ENCODE assay signal across 1 cellular context in genomic region chr13:32829269-32829668, GRCh38.
TF ChIP-seq lines count a peak whose summit lies in the region.

No MANE protein-coding gene starts in this region.

TF ChIP-seq in GM12878, 131 proteins besides CTCF, POLR2A, EP300 and RAD21 (continued from another document):
- TF ChIP-seq PAX5 (IDR thresholded peaks at IDR 0.05; ENCODE audit: borderline replicate concordance, low read depth, low read length) (peak; percentile 48; the same call in 1 of the 2 replicates), MLLT1 (IDR thresholded peaks at IDR 0.05) (0 out of 2 replicates have a peak, but pooled peaks have one; percentile 20), IRF3 (IDR thresholded peaks at IDR 0.05) (no peak)
TF ChIP-seq in GM12878: peak in this region for 4.
